Comparison of ENCODE assay signal across 32 cellular contexts in the genomic region with DNA sequence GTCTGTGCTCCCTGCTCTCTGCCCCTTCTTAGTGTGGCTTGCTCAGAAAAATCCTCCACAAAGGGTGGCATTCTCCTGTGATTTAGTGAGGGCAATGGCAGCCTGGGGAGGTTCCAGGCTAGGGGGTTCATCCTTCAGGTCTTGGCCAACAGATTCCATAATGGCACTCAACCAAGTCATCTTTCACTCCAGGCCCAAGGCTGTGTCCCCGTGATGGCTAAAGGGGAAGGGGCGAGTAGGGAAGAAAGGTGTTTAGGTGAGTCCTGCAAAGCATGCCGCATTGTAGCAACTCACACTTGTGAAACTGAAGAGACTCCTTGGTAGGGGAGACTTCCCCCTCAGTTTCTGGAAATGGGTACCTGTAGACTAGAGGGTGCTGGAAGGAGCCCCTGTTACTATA.
"Had no signal": no experiment of that assay in that cellular context is flagged by ENCODE, and none has a peak within 500 bp of the region (broad histone marks: within the 10 kb centered on the region; RNA-seq: fewer than 3 reads in every experiment).

No MANE protein-coding gene starts in this region.

- ATAC-seq: activated CD8-positive, alpha-beta T cell treated with anti-CD3 and anti-CD28 coated beads for 36 hours; activated naive CD4-positive, alpha-beta T cell treated with anti-CD3 and anti-CD28 coated beads, Interleukin-2, amount 50 U/mL, for 72 hours; activated T-cell treated with anti-CD3 and anti-CD28 coated beads, Interleukin-2, amount 50 U/mL, for 4 hours; activated T-cell treated with anti-CD3 and anti-CD28 coated beads, Interleukin-2, amount 50 U/mL, for 72 hours; activated T-helper 17 cell treated with anti-CD3 and anti-CD28 coated beads, Interleukin-2, amount 50 U/mL, for 72 hours; body of pancreas had no signal

- H3K4me3 ChIP-seq: adrenal gland, body of pancreas, breast epithelium had no signal

- H3K36me3 ChIP-seq: adrenal gland, breast epithelium had no signal

- DNase-seq: activated B cell treated with CpG ODN at 0.5 μM for 24 hours; activated CD4-positive, alpha-beta memory T cell treated with anti-CD3 and anti-CD28 coated beads for 36 hours; activated CD4-positive, alpha-beta T cell treated with anti-CD3 and anti-CD28 coated beads for 4 hours; activated CD4-positive, alpha-beta T cell treated with anti-CD3 and anti-CD28 coated beads, Interleukin-2, amount 10 ng/mL, durations not matched to agents 24 days and 14 days; activated CD4-positive, alpha-beta T cell treated with anti-CD3 and anti-CD28 coated beads, Interleukin-2, amount 50 U/mL, for 1 hour; activated CD4-positive, alpha-beta T cell treated with anti-CD3 and anti-CD28 coated beads, Interleukin-2, amount 50 U/mL, for 4 hours; activated CD4-positive, CD25-positive, alpha-beta regulatory T cell treated with anti-CD3 and anti-CD28 coated beads, Interleukin-2, amount 50 U/mL, for 72 hours; activated CD8-positive, alpha-beta memory T cell treated with anti-CD3 and anti-CD28 coated beads, Interleukin-2, amount 50 U/mL, for 4 hours; activated CD8-positive, alpha-beta T cell treated with anti-CD3 and anti-CD28 coated beads for 36 hours; activated effector memory CD4-positive, alpha-beta T cell treated with anti-CD3 and anti-CD28 coated beads, Interleukin-2, amount 50 U/mL, for 16 hours; activated gamma-delta T cell treated with Interleukin-2 at 50 U/mL for 16 hours; activated naive CD4-positive, alpha-beta T cell; activated naive CD4-positive, alpha-beta T cell treated with anti-CD3 and anti-CD28 coated beads for 36 hours; activated naive CD4-positive, alpha-beta T cell treated with anti-CD3 and anti-CD28 coated beads, Interleukin-2, amount 50 U/mL, for 16 hours; activated naive CD8-positive, alpha-beta T cell treated with anti-CD3 and anti-CD28 coated beads for 36 hours; activated T-cell treated with anti-CD3 and anti-CD28 coated beads for 4 hours; activated T-cell treated with anti-CD3 and anti-CD28 coated beads, Interleukin-2, amount 50 U/mL, for 1 hour; activated T-cell treated with anti-CD3 and anti-CD28 coated beads, Interleukin-2, amount 50 U/mL, for 4 hours; activated T-cell treated with anti-CD3 and anti-CD28 coated beads, Interleukin-2, amount 50 U/mL, for 72 hours; amniotic stem cell; aorta; body of pancreas; brain microvascular endothelial cell; central memory CD4-positive, alpha-beta T cell; T-helper 1 cell; T-helper 2 cell; T-helper 9 cell had no signal

- H3K4me1 ChIP-seq: adrenal gland, body of pancreas, breast epithelium had no signal

- H3K27me3 ChIP-seq: adrenal gland, body of pancreas, brain microvascular endothelial cell, breast epithelium had no signal

- H3K9me3 ChIP-seq: adrenal gland, body of pancreas, breast epithelium had no signal

- H3K27ac ChIP-seq: body of pancreas, brain microvascular endothelial cell, VCaP had no signal
